In the genomic region with DNA sequence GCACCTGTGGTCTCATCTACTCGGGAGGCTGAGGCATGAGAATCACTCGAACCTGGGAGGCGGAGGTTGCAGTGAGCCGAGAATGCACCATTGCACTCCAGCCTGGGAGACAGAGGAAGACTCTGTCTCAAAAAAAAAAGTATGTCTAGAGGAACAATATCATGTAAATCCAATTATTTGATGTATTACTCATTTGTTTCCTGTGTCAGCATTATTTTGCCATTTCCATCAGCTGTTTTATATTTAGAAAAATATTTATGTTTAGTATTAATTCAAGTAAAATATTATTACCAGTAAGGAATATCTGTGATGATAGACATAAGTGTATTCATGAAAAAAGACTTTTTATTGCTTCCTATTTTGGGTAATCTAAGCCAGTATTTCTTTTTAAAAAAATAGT, we compare ENCODE assay signal across 16 cellular contexts. TPM values are rescaled to one million over a fixed set of nuclear protein-coding genes. Genes with fewer than 3 reads are reported as not detected.
DNase-seq lines count a peak whose midpoint lies in the region; ATAC-seq, FAIRE-seq and TF ChIP-seq lines count a peak whose summit lies in the region.
"Had no signal": no experiment of that assay in that cellular context is flagged by ENCODE, and none has a peak within 500 bp of the region (broad histone marks: within the 10 kb centered on the region; RNA-seq: fewer than 3 reads in every experiment).

No MANE protein-coding gene starts in this region.

- H3K4me3 ChIP-seq in HepG2 (replicated peaks in 1 of 3; ENCODE audit: insufficient read depth in 1 of 3, low read depth in 2 of 3, low read length in 3 of 3) = no peak overlapping the region
- no peak overlapping the region for H3K4me3 ChIP-seq in right lobe of liver
- H3K4me3 ChIP-seq in parathyroid adenoma (ENCODE audit: low read depth, low read length) = no peak overlapping the region
- no peak overlapping the region for H3K4me3 ChIP-seq in PC-9
- H3K4me3 ChIP-seq: BLaER1, GM12878 had no signal

- CTCF ChIA-PET in HepG2 (lab: Yijun Ruan, JAX; ENCODE audit: low intra/inter-chr PET ratio, low total read pairs) = no interaction called here
- CTCF ChIA-PET in PC-9 (lab: Charles Lee) = no interaction called here

- TF ChIP-seq POLR2A in HepG2 (IDR thresholded peaks at IDR 0.05; ENCODE audit: insufficient read depth in 1 of 2, low read depth in 2 of 2, low read length in 2 of 2) = no peak
- no peak for TF ChIP-seq POLR2A in right lobe of liver (IDR thresholded peaks at IDR 0.05)

- peaks cover 4% of the 10 kb centered on the region; the same call in 1 of the 2 replicates for H3F3A ChIP-seq in PC-9 (ENCODE audit: insufficient read depth, low read depth)

- POLR2A ChIA-PET in HepG2 (lab: Yijun Ruan, JAX) = interaction anchor here (1.4 kb wide), 1 partner anchor 14 kb away, joined by 3 read pairs; a partner anchor contains a TSS
- POLR2A ChIA-PET in PC-9 (lab: Charles Lee; ENCODE audit: unreplicated experiment) = no interaction called here

- no peak for FAIRE-seq in HepG2 (lab: Jason Lieb, UNC)
- FAIRE-seq: GM12878, GM19239, H1 had no signal

- H3K27me3 ChIP-seq in HepG2 (ENCODE audit: control insufficient read depth in 1 of 2, insufficient read depth in 2 of 2, low read length in 2 of 2) (no peaks in the 10 kb centered on the region), right lobe of liver (no peaks in the 10 kb centered on the region), parathyroid adenoma (ENCODE audit: control insufficient read depth, insufficient read depth, low read length) (no peaks in the 10 kb centered on the region), PC-9 (ENCODE audit: insufficient read depth, low read depth) (no peaks in the 10 kb centered on the region)
- H3K27me3 ChIP-seq: BLaER1 had no signal

- TF ChIP-seq CTCF in HepG2 (CRISPR knock-in tag; IDR thresholded peaks at IDR 0.05) = no peak
- no peak for TF ChIP-seq CTCF in right lobe of liver (IDR thresholded peaks at IDR 0.05)
- TF ChIP-seq CTCF in parathyroid adenoma (IDR thresholded peaks at IDR 0.05) = no peak
- TF ChIP-seq CTCF in PC-9 (conservative IDR thresholded peaks at IDR 0.05) = no peak

- H3K27ac ChIP-seq in HepG2 (ENCODE audit: extremely low read length, insufficient read depth, low read length) (no peak overlapping the region), right lobe of liver (no peak overlapping the region), parathyroid adenoma (peak overlapping the region; percentile 95), PC-9 (no peak overlapping the region)
- H3K27ac ChIP-seq: 22Rv1, BLaER1 had no signal

- H3K9me2 ChIP-seq in PC-9 (ENCODE audit: insufficient read depth) = no peaks in the 10 kb centered on the region

- in situ Hi-C loops in HepG2 (cut with HindIII; ENCODE audit: extremely low pct_ligation_motif_present, low pct_unique_long_range_greater_than_20kb) = no loop called here

- intact Hi-C loops in HepG2 (cut with micrococcal nuclease; ENCODE audit: unreplicated experiment) = no loop called here
- intact Hi-C loops in right lobe of liver (cut with DNase I) = no loop called here
- intact Hi-C loops in PC-9 (cut with micrococcal nuclease; ENCODE audit: unreplicated experiment) = no loop called here

- H3K4me2 ChIP-seq in HepG2 (ENCODE audit: low read depth, low read length) = no peak overlapping the region
- H3K4me2 ChIP-seq in parathyroid adenoma (ENCODE audit: low read length) = no peak overlapping the region
- H3K4me2 ChIP-seq in PC-9 = no peak overlapping the region
- H3K4me2 ChIP-seq: BLaER1 had no signal

- H3K36me3 ChIP-seq in HepG2 (replicated peaks in 1 of 2; ENCODE audit: control insufficient read depth in 1 of 2, insufficient read depth in 2 of 2, low read length in 2 of 2) (no peaks in the 10 kb centered on the region; a peak in 1 of 5 replicates), right lobe of liver (peaks cover 0 to 10% (median 5%) of the 10 kb centered on the region in 4 donors), parathyroid adenoma (ENCODE audit: control insufficient read depth, insufficient read depth, low read length) (no peaks in the 10 kb centered on the region), PC-9 (ENCODE audit: low read depth) (peaks cover 4% of the 10 kb centered on the region; the same call in 1 of the 2 replicates)

- no peak overlapping the region for H2AFZ ChIP-seq in HepG2 (ENCODE audit: low read length)
- no peak overlapping the region for H2AFZ ChIP-seq in parathyroid adenoma
- H2AFZ ChIP-seq in PC-9 = no peak overlapping the region

- no peak overlapping the region for H3K9ac ChIP-seq in HepG2 (ENCODE audit: insufficient read depth, low read depth, low read length)
- H3K9ac ChIP-seq in parathyroid adenoma = no peak overlapping the region
- H3K9ac ChIP-seq: BLaER1 had no signal

- no peaks in the 10 kb centered on the region for H3K4me1 ChIP-seq in HepG2 (ENCODE audit: insufficient read depth, low read length)
- peaks cover 0 to 15% (median 2%) of the 10 kb centered on the region in 4 donors for H3K4me1 ChIP-seq in right lobe of liver
- peaks cover 34% of the 10 kb centered on the region for H3K4me1 ChIP-seq in parathyroid adenoma
- peaks cover 15% of the 10 kb centered on the region for H3K4me1 ChIP-seq in PC-9 (replicated peaks; ENCODE audit: insufficient read depth)

- H3K9me3 ChIP-seq in HepG2 (ENCODE audit: low read length) (no peaks in the 10 kb centered on the region), right lobe of liver (no peaks in the 10 kb centered on the region), parathyroid adenoma (ENCODE audit: control insufficient read depth, low read length) (no peaks in the 10 kb centered on the region), PC-9 (ENCODE audit: insufficient read depth, low read depth) (no peaks in the 10 kb centered on the region)
- H3K9me3 ChIP-seq: BLaER1 had no signal

- TF ChIP-seq EP300 in HepG2 (IDR thresholded peaks at IDR 0.05; ENCODE audit: low read depth in 2 of 2, low read length in 2 of 2) = no peak
- no peak for TF ChIP-seq EP300 in HepG2 (CRISPR knock-in tag; IDR thresholded peaks at IDR 0.05; ENCODE audit: borderline replicate concordance)

- no TSS peak for BruUV-seq in HepG2 (replicated peaks; lab: Mats Ljungman, UMichigan)
- no TSS peak for BruUV-seq in PC-9 (replicated peaks; lab: Mats Ljungman, UMichigan)

- no peak for DNase-seq in HepG2 (ENCODE audit: low spot score)
- no peak for DNase-seq in right lobe of liver
- DNase-seq in PC-9 = no peak
- DNase-seq: Calu3; CD4-positive, alpha-beta memory T cell; DMS79 treated with DMSO at 0.1 percent for 48 hours; H9 had no signal

- no peak for TF ChIP-seq RAD21 in HepG2 (CRISPR knock-in tag; IDR thresholded peaks at IDR 0.05)

- H3K79me2 ChIP-seq in HepG2 (ENCODE audit: insufficient read depth, low read length) = no peaks in the 10 kb centered on the region
- no peaks in the 10 kb centered on the region for H3K79me2 ChIP-seq in parathyroid adenoma
- H3K79me2 ChIP-seq in PC-9 (ENCODE audit: low read depth) = no peaks in the 10 kb centered on the region

- ATAC-seq in HepG2 (no peak), right lobe of liver (no peak)
- ATAC-seq: GM12878 had no signal

- 93% methylated on average over 4 of the region's 4 CpGs for WGBS in HepG2 (ENCODE audit: low lambda C conversion rate)
- WGBS in right lobe of liver (ENCODE audit: insufficient coverage, low coverage, low lambda C conversion rate, missing lambda C conversion rate) = 81% methylated on average over 4 of the region's 4 CpGs

- H4K20me1 ChIP-seq in HepG2 (ENCODE audit: insufficient read depth, low read length) = no peaks in the 10 kb centered on the region
- no peaks in the 10 kb centered on the region for H4K20me1 ChIP-seq in PC-9 (ENCODE audit: insufficient read depth)
- H4K20me1 ChIP-seq: BLaER1 had no signal

RNA-seq across cellular contexts. Expression of a gene that starts 13.0 kb away (rescaled TPM):
- total RNA-seq in HepG2 (2016; rRNA removed; fragmentation: Illumina TruSeq; extraction: Trizol) (5.4 and 5.6 TPM in 2 replicates), right lobe of liver (10 to 100 TPM in 1 of 6 experiments, 1 to 10 TPM in 5; 1.7 to 12.1 (median 3.3) TPM), PC-9 (2021) (13.4 and 17.3 TPM in 2 replicates)
- 0.30 and 0.62 TPM in 2 replicates for total RNA-seq in HepG2 (2016; cell fraction: cytosol; rRNA removed; fragmentation: Illumina TruSeq; extraction: Trizol; ENCODE audit: low read depth)
- total RNA-seq in HepG2 (2016; cell fraction: insoluble cytoplasmic fraction; rRNA removed; fragmentation: Illumina TruSeq; extraction: Trizol) = 4.9 and 5.8 TPM in 2 replicates
- total RNA-seq in HepG2 (2016; cell fraction: membrane; rRNA removed; fragmentation: Illumina TruSeq; extraction: Trizol) = 1.9 and 2.7 TPM in 2 replicates
- 3.2 and 4.4 TPM in 2 replicates for total RNA-seq in HepG2 (2016; cell fraction: nucleus; rRNA removed; fragmentation: Illumina TruSeq; extraction: Trizol)
- 3.9 and 4.3 TPM in 2 replicates for polyA plus RNA-seq in HepG2 (2011; rRNA removed)
- polyA plus RNA-seq in HepG2 (2011; cell fraction: cytosol; rRNA removed) = 2.3 and 3.8 TPM in 2 replicates
- polyA plus RNA-seq in HepG2 (2011; cell fraction: nucleus; rRNA removed) = 2.4 and 4.6 TPM in 2 replicates
- 5.1 and 5.6 TPM in 2 replicates for polyA plus RNA-seq in HepG2 (2012)
- polyA plus RNA-seq in HepG2 (2016; cell fraction: cytosol; fragmentation: Illumina TruSeq; extraction: Trizol; ENCODE audit: low read depth) = 0.55 and 0.59 TPM in 2 replicates
- polyA plus RNA-seq in HepG2 (2016; cell fraction: insoluble cytoplasmic fraction; fragmentation: Illumina TruSeq; extraction: Trizol; ENCODE audit: low read depth) = 5.3 and 5.4 TPM in 2 replicates
- 1.2 and 1.4 TPM in 2 replicates for polyA plus RNA-seq in HepG2 (2016; cell fraction: membrane; fragmentation: Illumina TruSeq; extraction: Trizol; ENCODE audit: low read depth)
- 3.8 and 4.5 TPM in 2 replicates for polyA plus RNA-seq in HepG2 (2016; cell fraction: nucleus; fragmentation: Illumina TruSeq; extraction: Trizol; ENCODE audit: insufficient read depth, low read depth)
- 2.0 and 2.3 TPM in 2 replicates for polyA minus RNA-seq in HepG2 (2011; rRNA and poly(A)+ RNA removed; ENCODE audit: low replicate concordance)
- polyA minus RNA-seq in HepG2 (2011; cell fraction: cytosol; rRNA and poly(A)+ RNA removed) = 1.8 and 3.2 TPM in 2 replicates
- 4.0 and 4.5 TPM in 2 replicates for polyA minus RNA-seq in HepG2 (2011; cell fraction: nucleus; rRNA and poly(A)+ RNA removed)

RNA-seq across cellular contexts. Expression of a gene that starts 14.0 kb away (rescaled TPM):
- 107 and 119 TPM in 2 replicates for total RNA-seq in HepG2 (2016; rRNA removed; fragmentation: Illumina TruSeq; extraction: Trizol)
- total RNA-seq in HepG2 (2016; cell fraction: cytosol; rRNA removed; fragmentation: Illumina TruSeq; extraction: Trizol; ENCODE audit: low read depth) = 60.2 TPM in 2 replicates
- 102 and 120 TPM in 2 replicates for total RNA-seq in HepG2 (2016; cell fraction: insoluble cytoplasmic fraction; rRNA removed; fragmentation: Illumina TruSeq; extraction: Trizol)
- total RNA-seq in HepG2 (2016; cell fraction: membrane; rRNA removed; fragmentation: Illumina TruSeq; extraction: Trizol) = 64.6 and 69.8 TPM in 2 replicates
- 48.1 and 63.1 TPM in 2 replicates for total RNA-seq in HepG2 (2016; cell fraction: nucleus; rRNA removed; fragmentation: Illumina TruSeq; extraction: Trizol)
- 64.3 and 72.1 TPM in 2 replicates for polyA plus RNA-seq in HepG2 (2011; rRNA removed)
- polyA plus RNA-seq in HepG2 (2011; cell fraction: cytosol; rRNA removed) = 52.6 and 61.1 TPM in 2 replicates
- 70.6 and 76.7 TPM in 2 replicates for polyA plus RNA-seq in HepG2 (2011; cell fraction: nucleus; rRNA removed)
- 66.7 and 75.5 TPM in 2 replicates for polyA plus RNA-seq in HepG2 (2012)
- polyA plus RNA-seq in HepG2 (2016; cell fraction: cytosol; fragmentation: Illumina TruSeq; extraction: Trizol; ENCODE audit: low read depth) = 43.8 and 46.0 TPM in 2 replicates
- 120 and 126 TPM in 2 replicates for polyA plus RNA-seq in HepG2 (2016; cell fraction: insoluble cytoplasmic fraction; fragmentation: Illumina TruSeq; extraction: Trizol; ENCODE audit: low read depth)
- 60.2 and 71.9 TPM in 2 replicates for polyA plus RNA-seq in HepG2 (2016; cell fraction: membrane; fragmentation: Illumina TruSeq; extraction: Trizol; ENCODE audit: low read depth)
- 76.3 and 94.3 TPM in 2 replicates for polyA plus RNA-seq in HepG2 (2016; cell fraction: nucleus; fragmentation: Illumina TruSeq; extraction: Trizol; ENCODE audit: insufficient read depth, low read depth)
- polyA minus RNA-seq in HepG2 (2011; rRNA and poly(A)+ RNA removed; ENCODE audit: low replicate concordance) = 27.1 and 132 TPM in 2 replicates
- polyA minus RNA-seq in HepG2 (2011; cell fraction: cytosol; rRNA and poly(A)+ RNA removed) = 36.5 and 37.1 TPM in 2 replicates
- 35.1 and 42.1 TPM in 2 replicates for polyA minus RNA-seq in HepG2 (2011; cell fraction: nucleus; rRNA and poly(A)+ RNA removed)
- 10 to 100 TPM; 21.3 to 35.7 (median 28.4) TPM for total RNA-seq in right lobe of liver
- 80.9 and 132 TPM in 2 replicates for total RNA-seq in PC-9 (2021)

RNA-seq across cellular contexts. Expression of a gene that starts 27.9 kb away (rescaled TPM):
- total RNA-seq in HepG2 (2016; rRNA removed; fragmentation: Illumina TruSeq; extraction: Trizol) = 0.02 TPM in 1 of 2 replicates, not detected in the other
- total RNA-seq in HepG2 (2016; cell fraction: cytosol; rRNA removed; fragmentation: Illumina TruSeq; extraction: Trizol; ENCODE audit: low read depth) = not detected in 2 replicates
- total RNA-seq in HepG2 (2016; cell fraction: insoluble cytoplasmic fraction; rRNA removed; fragmentation: Illumina TruSeq; extraction: Trizol) = not detected in 2 replicates
- not detected in 2 replicates for total RNA-seq in HepG2 (2016; cell fraction: membrane; rRNA removed; fragmentation: Illumina TruSeq; extraction: Trizol)
- not detected in 2 replicates for total RNA-seq in HepG2 (2016; cell fraction: nucleus; rRNA removed; fragmentation: Illumina TruSeq; extraction: Trizol)
- 0.05 TPM in 2 replicates for polyA plus RNA-seq in HepG2 (2011; rRNA removed)
- 0.01 TPM in 1 of 2 replicates, not detected in the other for polyA plus RNA-seq in HepG2 (2011; cell fraction: cytosol; rRNA removed)
- 0.11 and 0.19 TPM in 2 replicates for polyA plus RNA-seq in HepG2 (2011; cell fraction: nucleus; rRNA removed)
- polyA plus RNA-seq in HepG2 (2012) = not detected in 2 replicates
- polyA plus RNA-seq in HepG2 (2016; cell fraction: cytosol; fragmentation: Illumina TruSeq; extraction: Trizol; ENCODE audit: low read depth) = not detected in 2 replicates
- polyA plus RNA-seq in HepG2 (2016; cell fraction: insoluble cytoplasmic fraction; fragmentation: Illumina TruSeq; extraction: Trizol; ENCODE audit: low read depth) = not detected in 2 replicates
- polyA plus RNA-seq in HepG2 (2016; cell fraction: membrane; fragmentation: Illumina TruSeq; extraction: Trizol; ENCODE audit: low read depth) = not detected in 2 replicates
- polyA plus RNA-seq in HepG2 (2016; cell fraction: nucleus; fragmentation: Illumina TruSeq; extraction: Trizol; ENCODE audit: insufficient read depth, low read depth) = not detected in 2 replicates
- 0.06 and 0.37 TPM in 2 replicates for polyA minus RNA-seq in HepG2 (2011; rRNA and poly(A)+ RNA removed; ENCODE audit: low replicate concordance)
- not detected in 2 replicates for polyA minus RNA-seq in HepG2 (2011; cell fraction: cytosol; rRNA and poly(A)+ RNA removed)
- polyA minus RNA-seq in HepG2 (2011; cell fraction: nucleus; rRNA and poly(A)+ RNA removed) = 0.52 and 0.87 TPM in 2 replicates
- total RNA-seq in right lobe of liver = under 1 TPM; 0.12 to 0.37 (median 0.18) TPM
- total RNA-seq in PC-9 (2021) = not detected in 2 replicates
- total RNA-seq: A673, Calu3, GM12878, H1, H9 had no signal
- polyA plus RNA-seq: AG04450, CD14-positive monocyte, GM12878 had no signal

RNA-seq across cellular contexts. Expression of a gene that starts 54.3 kb away (rescaled TPM):
- total RNA-seq in HepG2 (2016; rRNA removed; fragmentation: Illumina TruSeq; extraction: Trizol) (2.5 TPM in 2 replicates), right lobe of liver (10 to 100 TPM; 13.3 to 33.9 (median 21.5) TPM), PC-9 (2021) (0.35 and 0.70 TPM in 2 replicates)
- total RNA-seq in HepG2 (2016; cell fraction: cytosol; rRNA removed; fragmentation: Illumina TruSeq; extraction: Trizol; ENCODE audit: low read depth) = 1.5 and 1.9 TPM in 2 replicates
- 2.3 and 2.6 TPM in 2 replicates for total RNA-seq in HepG2 (2016; cell fraction: insoluble cytoplasmic fraction; rRNA removed; fragmentation: Illumina TruSeq; extraction: Trizol)
- total RNA-seq in HepG2 (2016; cell fraction: membrane; rRNA removed; fragmentation: Illumina TruSeq; extraction: Trizol) = 2.3 and 2.5 TPM in 2 replicates
- total RNA-seq in HepG2 (2016; cell fraction: nucleus; rRNA removed; fragmentation: Illumina TruSeq; extraction: Trizol) = 2.4 and 2.5 TPM in 2 replicates
- polyA plus RNA-seq in HepG2 (2011; rRNA removed) = 6.5 and 9.3 TPM in 2 replicates
- 5.3 and 5.6 TPM in 2 replicates for polyA plus RNA-seq in HepG2 (2011; cell fraction: cytosol; rRNA removed)
- 13.5 and 16.6 TPM in 2 replicates for polyA plus RNA-seq in HepG2 (2011; cell fraction: nucleus; rRNA removed)
- polyA plus RNA-seq in HepG2 (2012) = 4.0 and 4.5 TPM in 2 replicates
- polyA plus RNA-seq in HepG2 (2016; cell fraction: cytosol; fragmentation: Illumina TruSeq; extraction: Trizol; ENCODE audit: low read depth) = 2.0 and 2.1 TPM in 2 replicates
- 2.1 and 2.2 TPM in 2 replicates for polyA plus RNA-seq in HepG2 (2016; cell fraction: insoluble cytoplasmic fraction; fragmentation: Illumina TruSeq; extraction: Trizol; ENCODE audit: low read depth)
- polyA plus RNA-seq in HepG2 (2016; cell fraction: membrane; fragmentation: Illumina TruSeq; extraction: Trizol; ENCODE audit: low read depth) = 2.2 and 2.4 TPM in 2 replicates
- 3.5 and 4.2 TPM in 2 replicates for polyA plus RNA-seq in HepG2 (2016; cell fraction: nucleus; fragmentation: Illumina TruSeq; extraction: Trizol; ENCODE audit: insufficient read depth, low read depth)
- polyA minus RNA-seq in HepG2 (2011; rRNA and poly(A)+ RNA removed; ENCODE audit: low replicate concordance) = 11.4 and 22.2 TPM in 2 replicates
- polyA minus RNA-seq in HepG2 (2011; cell fraction: cytosol; rRNA and poly(A)+ RNA removed) = 3.3 and 4.8 TPM in 2 replicates
- polyA minus RNA-seq in HepG2 (2011; cell fraction: nucleus; rRNA and poly(A)+ RNA removed) = 8.2 and 9.8 TPM in 2 replicates
- total RNA-seq: A673, GM12878 had no signal
- polyA plus RNA-seq: AG04450, CD14-positive monocyte, GM12878 had no signal

RNA-seq across cellular contexts. Expression of a gene that starts 56.0 kb away (rescaled TPM):
- total RNA-seq in HepG2 (2016; rRNA removed; fragmentation: Illumina TruSeq; extraction: Trizol) = not detected in 2 replicates
- not detected in 2 replicates for total RNA-seq in HepG2 (2016; cell fraction: cytosol; rRNA removed; fragmentation: Illumina TruSeq; extraction: Trizol; ENCODE audit: low read depth)
- total RNA-seq in HepG2 (2016; cell fraction: insoluble cytoplasmic fraction; rRNA removed; fragmentation: Illumina TruSeq; extraction: Trizol) = not detected in 2 replicates
- not detected in 2 replicates for total RNA-seq in HepG2 (2016; cell fraction: membrane; rRNA removed; fragmentation: Illumina TruSeq; extraction: Trizol)
- total RNA-seq in HepG2 (2016; cell fraction: nucleus; rRNA removed; fragmentation: Illumina TruSeq; extraction: Trizol) = not detected in 2 replicates
- polyA plus RNA-seq in HepG2 (2011; rRNA removed) = not detected in 2 replicates
- not detected in 2 replicates for polyA plus RNA-seq in HepG2 (2011; cell fraction: cytosol; rRNA removed)
- not detected in 2 replicates for polyA plus RNA-seq in HepG2 (2011; cell fraction: nucleus; rRNA removed)
- polyA plus RNA-seq in HepG2 (2012) = not detected in 2 replicates
- not detected in 2 replicates for polyA plus RNA-seq in HepG2 (2016; cell fraction: cytosol; fragmentation: Illumina TruSeq; extraction: Trizol; ENCODE audit: low read depth)
- polyA plus RNA-seq in HepG2 (2016; cell fraction: insoluble cytoplasmic fraction; fragmentation: Illumina TruSeq; extraction: Trizol; ENCODE audit: low read depth) = not detected in 2 replicates
- not detected in 2 replicates for polyA plus RNA-seq in HepG2 (2016; cell fraction: membrane; fragmentation: Illumina TruSeq; extraction: Trizol; ENCODE audit: low read depth)
- polyA plus RNA-seq in HepG2 (2016; cell fraction: nucleus; fragmentation: Illumina TruSeq; extraction: Trizol; ENCODE audit: insufficient read depth, low read depth) = not detected in 2 replicates
- not detected in 2 replicates for polyA minus RNA-seq in HepG2 (2011; rRNA and poly(A)+ RNA removed; ENCODE audit: low replicate concordance)
- not detected in 2 replicates for polyA minus RNA-seq in HepG2 (2011; cell fraction: cytosol; rRNA and poly(A)+ RNA removed)
- not detected in 2 replicates for polyA minus RNA-seq in HepG2 (2011; cell fraction: nucleus; rRNA and poly(A)+ RNA removed)
- not detected for total RNA-seq in right lobe of liver
- total RNA-seq in PC-9 (2021) = not detected in 2 replicates
- total RNA-seq: A673; Calu3; CD4-positive, alpha-beta memory T cell; GM12878; H1 had no signal
- polyA plus RNA-seq: AG04450; CD14-positive monocyte; CD4-positive, alpha-beta memory T cell; GM12878; H1 had no signal
